27 cellular contexts compared by ENCODE assay signal in genomic region chr1:115651391-115651790, GRCh38.
"Had no signal": no experiment of that assay in that cellular context is flagged by ENCODE, and none has a peak within 500 bp of the region (broad histone marks: within the 10 kb centered on the region; RNA-seq: fewer than 3 reads in every experiment).

No MANE protein-coding gene starts in this region.

- H3K9me3 ChIP-seq: esophagus muscularis mucosa, heart left ventricle, left lung, lower lobe of right lung, neutrophil, prostate gland, upper lobe of right lung had no signal

- H3K27me3 ChIP-seq: esophagus muscularis mucosa, foreskin keratinocyte, heart left ventricle, left lung, upper lobe of right lung had no signal

- ATAC-seq: foreskin keratinocyte; heart left ventricle; left lung; lower lobe of right lung; sciatic nerve; stimulated activated effector memory CD8-positive, alpha-beta T cell treated with anti-CD3 and anti-CD28 coated beads, Interleukin-12 subunit alpha, Interleukin-12 subunit beta, amount 100 ng/mL, for 72 hours; upper lobe of right lung had no signal

- H3K27me3 Mint-ChIP-seq: activated CD4-positive, alpha-beta memory T cell treated with anti-CD3 and anti-CD28 coated beads, Interleukin-2, amount 10 ng/mL, durations not matched to agents 7 days and 5 days; activated CD4-positive, alpha-beta T cell treated with anti-CD3 and anti-CD28 coated beads, Interleukin-2, amount 10 ng/mL, durations not matched to agents 7 days and 5 days; stimulated activated naive CD8-positive, alpha-beta T cell treated with anti-CD3 and anti-CD28 coated beads, Interleukin-15, Interleukin-2, amounts not matched to agents 100 ng/mL and 50 ng/mL, for 24 hours had no signal

- H3K36me3 ChIP-seq: neutrophil, prostate gland, upper lobe of right lung had no signal

- H3K9me3 Mint-ChIP-seq: activated CD4-positive, alpha-beta memory T cell treated with anti-CD3 and anti-CD28 coated beads, Interleukin-2, amount 10 ng/mL, durations not matched to agents 7 days and 5 days; activated CD4-positive, alpha-beta T cell treated with anti-CD3 and anti-CD28 coated beads, Interleukin-2, amount 10 ng/mL, durations not matched to agents 7 days and 5 days; activated T-cell treated with anti-CD3 and anti-CD28 coated beads, Interleukin-2, amount 50 U/mL, for 24 hours; nephron; stimulated activated effector memory CD8-positive, alpha-beta T cell treated with anti-CD3 and anti-CD28 coated beads, Interleukin-12 subunit alpha, Interleukin-12 subunit beta, amount 100 ng/mL, for 72 hours; stimulated activated naive CD8-positive, alpha-beta T cell treated with anti-CD3 and anti-CD28 coated beads, Interleukin-15, Interleukin-2, amounts not matched to agents 100 ng/mL and 50 ng/mL, for 24 hours had no signal

- H3K4me3 ChIP-seq: esophagus muscularis mucosa, heart left ventricle, left lung, lower lobe of right lung, prostate gland, skin epidermis, upper lobe of right lung had no signal

- DNase-seq: activated CD4-positive, alpha-beta memory T cell treated with anti-CD3 and anti-CD28 coated beads, Interleukin-2, amount 10 ng/mL, durations not matched to agents 7 days and 5 days; activated CD4-positive, alpha-beta T cell treated with anti-CD3 and anti-CD28 coated beads, Interleukin-2, amount 10 ng/mL, durations not matched to agents 7 days and 5 days; activated CD4-positive, CD25-positive, alpha-beta regulatory T cell treated with anti-CD3 and anti-CD28 coated beads, Interleukin-2, amount 50 U/mL, for 72 hours; activated CD8-positive, alpha-beta memory T cell treated with anti-CD3 and anti-CD28 coated beads, Interleukin-2, amount 50 U/mL, for 48 hours; activated gamma-delta T cell; activated naive CD4-positive, alpha-beta T cell treated with anti-CD3 and anti-CD28 coated beads, Interleukin-2, amount 50 U/mL, for 16 hours; activated T-cell treated with anti-CD3 and anti-CD28 coated beads, Interleukin-2, amount 50 U/mL, for 24 hours; amygdala; caudate nucleus; foreskin keratinocyte; heart left ventricle; kidney glomerular epithelial cell; left lung; lower lobe of right lung; mesenchymal stem cell; retina; stimulated activated CD4-positive, alpha-beta T cell treated with anti-CD3 and anti-CD28 coated beads, Interleukin-4, amount 100 ng/mL, for 24 hours; T-helper 2 cell; upper lobe of right lung had no signal

- H3K4me3 Mint-ChIP-seq: activated CD4-positive, alpha-beta memory T cell treated with anti-CD3 and anti-CD28 coated beads, Interleukin-2, amount 10 ng/mL, durations not matched to agents 7 days and 5 days; activated CD4-positive, alpha-beta T cell treated with anti-CD3 and anti-CD28 coated beads, Interleukin-2, amount 10 ng/mL, durations not matched to agents 7 days and 5 days; activated T-cell treated with anti-CD3 and anti-CD28 coated beads, Interleukin-2, amount 50 U/mL, for 24 hours; nephron; stimulated activated effector memory CD8-positive, alpha-beta T cell treated with anti-CD3 and anti-CD28 coated beads, Interleukin-12 subunit alpha, Interleukin-12 subunit beta, amount 100 ng/mL, for 72 hours; stimulated activated naive CD8-positive, alpha-beta T cell treated with anti-CD3 and anti-CD28 coated beads, Interleukin-15, Interleukin-2, amounts not matched to agents 100 ng/mL and 50 ng/mL, for 24 hours had no signal

- H3K27ac Mint-ChIP-seq: activated CD4-positive, alpha-beta memory T cell treated with anti-CD3 and anti-CD28 coated beads, Interleukin-2, amount 10 ng/mL, durations not matched to agents 7 days and 5 days; activated CD4-positive, alpha-beta T cell treated with anti-CD3 and anti-CD28 coated beads, Interleukin-2, amount 10 ng/mL, durations not matched to agents 7 days and 5 days; activated T-cell treated with anti-CD3 and anti-CD28 coated beads, Interleukin-2, amount 50 U/mL, for 24 hours; stimulated activated effector memory CD8-positive, alpha-beta T cell treated with anti-CD3 and anti-CD28 coated beads, Interleukin-12 subunit alpha, Interleukin-12 subunit beta, amount 100 ng/mL, for 72 hours; stimulated activated naive CD8-positive, alpha-beta T cell treated with anti-CD3 and anti-CD28 coated beads, Interleukin-15, Interleukin-2, amounts not matched to agents 100 ng/mL and 50 ng/mL, for 24 hours had no signal

- H3K27ac ChIP-seq: esophagus muscularis mucosa, foreskin keratinocyte, heart left ventricle, left lung, lower lobe of right lung, neutrophil, prostate gland, skin epidermis, upper lobe of right lung had no signal
